8 cellular contexts compared by ENCODE assay signal in genomic region chr13:48400820-48401219, GRCh38. TPM values are rescaled to one million over a fixed set of nuclear protein-coding genes. Genes with fewer than 3 reads are reported as not detected.
A peak's percentile ranks its signal among the peaks of the same experiment; 100 is the strongest.
DNase-seq lines count a peak whose midpoint lies in the region; ATAC-seq, FAIRE-seq and TF ChIP-seq lines count a peak whose summit lies in the region.

No MANE protein-coding gene starts in this region.

- BruUV-seq in endothelial cell of umbilical vein (replicated peaks; lab: Mats Ljungman, UMichigan) = no TSS peak

- H2AFZ ChIP-seq in OCI-LY3 (ENCODE audit: low read depth, low read length) (no peak overlapping the region), endothelial cell of umbilical vein (ENCODE audit: low read depth, low read length) (no peak overlapping the region), osteoblast (ENCODE audit: low read length) (no peak overlapping the region)

- H3K4me1 Mint-ChIP-seq in glutamatergic neuron (ENCODE audit: low read depth, unreplicated experiment) = no peaks in the 10 kb centered on the region

- H3K36me3 Mint-ChIP-seq in glutamatergic neuron (ENCODE audit: unreplicated experiment) = peaks cover 6% of the 10 kb centered on the region

- peak; percentile 80 for ATAC-seq in Right ventricle myocardium inferior
- ATAC-seq in HG02763 (IDR thresholded peaks at IDR 0.05; ENCODE audit: unreplicated experiment) = no peak

- H3K27me3 ChIP-seq in OCI-LY3 (ENCODE audit: low read depth, low read length) (no peaks in the 10 kb centered on the region), endothelial cell of umbilical vein (ENCODE audit: control insufficient read depth in 2 of 2, insufficient read depth in 2 of 2, low read length in 2 of 2) (no peaks in the 10 kb centered on the region), osteoblast (ENCODE audit: insufficient read depth, low read length) (no peaks in the 10 kb centered on the region)

- peak; percentile 53 for TF ChIP-seq CTCF in OCI-LY3 (IDR thresholded peaks at IDR 0.05; ENCODE audit: low read depth, low read length)
- no peak for TF ChIP-seq CTCF in endothelial cell of umbilical vein (IDR thresholded peaks at IDR 0.05; ENCODE audit: extremely low read depth in 1 of 2, insufficient read depth in 1 of 2, low read depth in 1 of 2, low read length in 2 of 2)
- TF ChIP-seq CTCF in osteoblast (IDR thresholded peaks at IDR 0.05; ENCODE audit: extremely low read depth, low read depth, low read length) = no peak
- TF ChIP-seq CTCF in glutamatergic neuron (IDR thresholded peaks at IDR 0.05; ENCODE audit: partially characterized antibody, unreplicated experiment) = no peak

- H3K4me1 ChIP-seq in OCI-LY3 (ENCODE audit: low read length) = peaks cover 50% of the 10 kb centered on the region
- peaks cover 44% of the 10 kb centered on the region for H3K4me1 ChIP-seq in endothelial cell of umbilical vein (ENCODE audit: control insufficient read depth, extremely low read depth, insufficient read depth, low read length)
- peaks cover 51% of the 10 kb centered on the region for H3K4me1 ChIP-seq in osteoblast (ENCODE audit: insufficient read depth, low read length)

- dilution Hi-C loops in endothelial cell of umbilical vein (cut with MboI; ENCODE audit: extremely low pct_ligation_motif_present, low sequenced_read_pairs) = no loop called here

- no peak for TF ChIP-seq POLR2A in endothelial cell of umbilical vein (IDR thresholded peaks at IDR 0.05; ENCODE audit: low read depth, low read length)

- H3K79me2 ChIP-seq in OCI-LY3 (ENCODE audit: low read length) = no peaks in the 10 kb centered on the region
- H3K79me2 ChIP-seq in endothelial cell of umbilical vein (ENCODE audit: control insufficient read depth, insufficient read depth, low read length) = peaks cover 2% of the 10 kb centered on the region
- peaks cover 7% of the 10 kb centered on the region for H3K79me2 ChIP-seq in osteoblast (ENCODE audit: insufficient read depth, low read length)

- DNase-seq in Right ventricle myocardium inferior (ENCODE audit: missing footprints) (no peak), cardiac septum (ENCODE audit: low spot score) (no peak), endothelial cell of umbilical vein (ENCODE audit: low read depth, low spot score) (peak; percentile 96), osteoblast (ENCODE audit: insufficient read length, low spot score, missing footprints) (peak; percentile 15), glutamatergic neuron (no peak), G401 (ENCODE audit: low spot score) (no peak)

- peak; percentile 92 for FAIRE-seq in endothelial cell of umbilical vein (lab: Jason Lieb, UNC)

- no peak overlapping the region for H3K27ac Mint-ChIP-seq in glutamatergic neuron (ENCODE audit: unreplicated experiment)

- H4K20me1 ChIP-seq in OCI-LY3 (ENCODE audit: insufficient read depth, low read length) (no peaks in the 10 kb centered on the region), endothelial cell of umbilical vein (replicated peaks; ENCODE audit: control insufficient read depth, extremely low read depth, insufficient read depth, low read length) (no peaks in the 10 kb centered on the region), osteoblast (ENCODE audit: insufficient read depth, low read length) (no peaks in the 10 kb centered on the region)

- CTCF ChIA-PET in endothelial cell of umbilical vein (lab: Charles Lee) = interaction anchor here (0.7 to 4.3 kb wide), 14 partner anchors 12 to 368 kb away, joined by 3 to 74 read pairs (median 4); partner anchors contain the start of genes ITM2B, LPAR6 and RCBTB2

- peaks cover 2% of the 10 kb centered on the region for H3K9me3 Mint-ChIP-seq in glutamatergic neuron (ENCODE audit: unreplicated experiment)

- H3K36me3 ChIP-seq in OCI-LY3 (replicated peaks; ENCODE audit: low read depth, low read length) (no peaks in the 10 kb centered on the region), endothelial cell of umbilical vein (ENCODE audit: control insufficient read depth in 2 of 2, extremely low read depth in 1 of 2, insufficient read depth in 2 of 2, low read length in 2 of 2) (no peaks in the 10 kb centered on the region), osteoblast (ENCODE audit: insufficient read depth, low read length) (peaks cover 5% of the 10 kb centered on the region)

- POLR2A ChIA-PET in endothelial cell of umbilical vein (lab: Charles Lee) = no interaction called here

- H3K9me1 ChIP-seq in endothelial cell of umbilical vein (replicated peaks; ENCODE audit: control insufficient read depth, extremely low read depth, insufficient read depth, low read length) = no peaks in the 10 kb centered on the region

- H3K27ac ChIP-seq in OCI-LY3 (ENCODE audit: low read length) (no peak overlapping the region), endothelial cell of umbilical vein (ENCODE audit: insufficient read depth, low read depth, low read length) (peak overlapping the region; percentile 75), osteoblast (ENCODE audit: low read depth, low read length) (peak overlapping the region; percentile 60)

- H3K27me3 Mint-ChIP-seq in glutamatergic neuron (ENCODE audit: unreplicated experiment) = peaks cover 3% of the 10 kb centered on the region

- no peak overlapping the region for H3K4me3 Mint-ChIP-seq in glutamatergic neuron (ENCODE audit: unreplicated experiment)

- in situ Hi-C loops in G401 (cut with HindIII; ENCODE audit: low sequenced_read_pairs) = no loop called here

- H3K9me3 ChIP-seq in OCI-LY3 (ENCODE audit: insufficient read depth, low read length) = no peaks in the 10 kb centered on the region
- H3K9me3 ChIP-seq in endothelial cell of umbilical vein (replicated peaks; ENCODE audit: control insufficient read depth, insufficient read depth, low read length) = no peaks in the 10 kb centered on the region
- H3K9me3 ChIP-seq in osteoblast (ENCODE audit: low read depth, low read length) = no peaks in the 10 kb centered on the region

- H3K4me3 ChIP-seq in OCI-LY3 (ENCODE audit: low read length) (no peak overlapping the region), endothelial cell of umbilical vein (replicated peaks in 1 of 3; ENCODE audit: insufficient read depth in 1 of 3, low read depth in 1 of 3, low read length in 3 of 3) (no peak overlapping the region), osteoblast (ENCODE audit: insufficient read depth, low read length) (no peak overlapping the region)

- intact Hi-C loops in Right ventricle myocardium inferior (cut with DNase I) (loop anchor here (2.0 kb wide), 1 partner anchor 180 kb away; no protein-coding TSS in a partner anchor), cardiac septum (cut with DNase I) (loop anchor here (5.0 kb wide), 1 partner anchor 176 kb away; no protein-coding TSS in a partner anchor), endothelial cell of umbilical vein (cut with micrococcal nuclease) (loop anchor here (1.0 to 2.0 kb wide), 5 partner anchors 10 to 179 kb away; no protein-coding TSS in a partner anchor)

- no peak overlapping the region for H3K9ac ChIP-seq in OCI-LY3 (ENCODE audit: low read length)
- H3K9ac ChIP-seq in endothelial cell of umbilical vein (replicated peaks; ENCODE audit: extremely low read depth, insufficient read depth, low read length) = peak overlapping the region; percentile 64

- H3K4me2 ChIP-seq in OCI-LY3 (ENCODE audit: low read length) (peak overlapping the region; percentile 17), endothelial cell of umbilical vein (ENCODE audit: insufficient read depth, low read length) (peak overlapping the region; percentile 86), osteoblast (ENCODE audit: insufficient read depth, low read length) (peak overlapping the region; percentile 46)

TF ChIP-seq in endothelial cell of umbilical vein, 7 proteins besides CTCF, POLR2A, EP300 and RAD21:
- peak; percentile 34 for TF ChIP-seq JUN (IDR thresholded peaks at IDR 0.05; ENCODE audit: borderline replicate concordance, insufficient read depth, insufficient read length, low read depth)
- no peak for TF ChIP-seq FOS (IDR thresholded peaks at IDR 0.05; ENCODE audit: borderline replicate concordance, insufficient read depth, low read length)

RNA-seq across cellular contexts. Expression of gene LPAR6, which starts 12.1 kb away (rescaled TPM):
- 14.8 TPM for total RNA-seq in Right ventricle myocardium inferior
- total RNA-seq in cardiac septum = 12.5 TPM
- total RNA-seq in endothelial cell of umbilical vein = 22.3 and 22.9 TPM in 2 replicates
- 12.0 and 14.5 TPM in 2 replicates for polyA plus RNA-seq in endothelial cell of umbilical vein
- polyA plus RNA-seq in endothelial cell of umbilical vein (2011; cell fraction: cytosol; rRNA removed) = 14.7 and 16.3 TPM in 2 replicates
- 19.0 and 26.0 TPM in 2 replicates for polyA plus RNA-seq in endothelial cell of umbilical vein (2011; cell fraction: nucleus; rRNA removed)
- polyA plus RNA-seq in endothelial cell of umbilical vein (2012) = 16.4 and 17.9 TPM in 2 replicates
- 16.7 and 17.5 TPM in 2 replicates for polyA minus RNA-seq in endothelial cell of umbilical vein
- not detected for polyA minus RNA-seq in endothelial cell of umbilical vein (2011; cell fraction: cytosol; rRNA and poly(A)+ RNA removed)
- 20.0 and 23.5 TPM in 2 replicates for polyA minus RNA-seq in endothelial cell of umbilical vein (2011; cell fraction: nucleus; rRNA and poly(A)+ RNA removed)
- 11.9 and 14.7 TPM in 2 replicates for total RNA-seq in osteoblast
- total RNA-seq in glutamatergic neuron (ENCODE audit: unreplicated experiment) = 1.1 TPM
- total RNA-seq in G401 (2014; rRNA removed; shearing (Covaris generic)) = not detected in 2 replicates

Comparison
In these comparisons a context has a peak if more than half of its experiments do, and no peak if none do; other contexts are left out.
1. DNase-seq: peak in endothelial cell of umbilical vein (single experiment) and osteoblast (single experiment); none in Right ventricle myocardium inferior (single experiment), cardiac septum (single experiment), glutamatergic neuron (single experiment) and G401 (single experiment).
2. H3K4me2 ChIP-seq: peak in every context shown above with its lines; median percentile 86 in endothelial cell of umbilical vein; 46 in osteoblast; 17 in OCI-LY3.